Comparison of ENCODE assay signal across 7 cellular contexts in genomic region chr16:29459706-29460105, GRCh38. TPM values are rescaled to one million over a fixed set of nuclear protein-coding genes. Genes with fewer than 3 reads are reported as not detected.
A peak's percentile ranks its signal among the peaks of the same experiment; 100 is the strongest.
DNase-seq lines count a peak whose midpoint lies in the region; ATAC-seq and TF ChIP-seq lines count a peak whose summit lies in the region.
"Not testable (repeated sequence)": the region's sequence is repeated elsewhere in the genome, so short reads cannot be mapped to it uniquely, and the experiment has no call there.

Gene SULT1A4 (plus strand): TSS chr16:29459913. CDS start chr16:29461386, 1,473 bp downstream.

- not testable (repeated sequence) for H3K27me3 ChIP-seq in left lung; thymus (ENCODE audit: control insufficient read depth, insufficient read depth)

- ATAC-seq in esophagus mucosa (peak; percentile 61), left ventricle myocardium superior (peak; percentile 33), left lung (peak; percentile 75), mucosa of descending colon (peak; percentile 79)

- H3K9me3 ChIP-seq in left lung; mucosa of descending colon; thymus (ENCODE audit: control insufficient read depth): not testable (repeated sequence)

- H3K27ac ChIP-seq in adipose tissue (ENCODE audit: low read depth, low read length); left lung; thymus (ENCODE audit: low read depth): not testable (repeated sequence)

- intact Hi-C loops in left ventricle myocardium superior (cut with micrococcal nuclease); left lung (cut with DNase I); mucosa of descending colon (cut with DNase I, micrococcal nuclease): not testable (repeated sequence)

- not testable (repeated sequence) for DNase-seq in NCI-H460 (ENCODE audit: extremely low read depth, low read depth); left ventricle myocardium superior; left lung; mucosa of descending colon

- H3K4me3 ChIP-seq in left lung; mucosa of descending colon; thymus (ENCODE audit: low read length): not testable (repeated sequence)

- H3K4me1 ChIP-seq in left lung; mucosa of descending colon (ENCODE audit: low read depth); thymus (ENCODE audit: control insufficient read depth, insufficient read depth, low read length): not testable (repeated sequence)

- WGBS in adipose tissue, 3 donors, result no CpG with 5 or more reads among the region's 3 CpGs
- no CpG with 5 or more reads among the region's 3 CpGs for WGBS in thymus

- TF ChIP-seq CTCF in left lung (IDR thresholded peaks at IDR 0.05); mucosa of descending colon (IDR thresholded peaks at IDR 0.05): not testable (repeated sequence)

- not testable (repeated sequence) for H3K36me3 ChIP-seq in left lung; mucosa of descending colon (ENCODE audit: low read depth); thymus (ENCODE audit: control insufficient read depth, insufficient read depth)

RNA-seq across cellular contexts. Expression of gene SULT1A4, which starts in this region (rescaled TPM):
- total RNA-seq in NCI-H460 (2014; rRNA removed; shearing (Covaris generic)), result 12.8 and 15.8 TPM in 2 replicates
- polyA plus RNA-seq in NCI-H460 (2014; cell fraction: nucleus; rRNA removed), result 10.0 and 30.8 TPM in 2 replicates
- polyA plus RNA-seq in adipose tissue (10 to 100 TPM in 2 of 3 donors, 1 to 10 TPM in 1; 6.9 to 46.0 (median 29.2) TPM), thymus (14.9 TPM)
- total RNA-seq in esophagus mucosa (2.2 TPM), left ventricle myocardium superior (2.7 TPM), left lung (10 to 100 TPM in 1 of 2 donors, 1 to 10 TPM in 1; 9.5 to 10.7 TPM), mucosa of descending colon (10 to 100 TPM; 13.1 to 43.2 (median 39.6) TPM)
